7 cellular contexts compared by ENCODE assay signal in the genomic region with DNA sequence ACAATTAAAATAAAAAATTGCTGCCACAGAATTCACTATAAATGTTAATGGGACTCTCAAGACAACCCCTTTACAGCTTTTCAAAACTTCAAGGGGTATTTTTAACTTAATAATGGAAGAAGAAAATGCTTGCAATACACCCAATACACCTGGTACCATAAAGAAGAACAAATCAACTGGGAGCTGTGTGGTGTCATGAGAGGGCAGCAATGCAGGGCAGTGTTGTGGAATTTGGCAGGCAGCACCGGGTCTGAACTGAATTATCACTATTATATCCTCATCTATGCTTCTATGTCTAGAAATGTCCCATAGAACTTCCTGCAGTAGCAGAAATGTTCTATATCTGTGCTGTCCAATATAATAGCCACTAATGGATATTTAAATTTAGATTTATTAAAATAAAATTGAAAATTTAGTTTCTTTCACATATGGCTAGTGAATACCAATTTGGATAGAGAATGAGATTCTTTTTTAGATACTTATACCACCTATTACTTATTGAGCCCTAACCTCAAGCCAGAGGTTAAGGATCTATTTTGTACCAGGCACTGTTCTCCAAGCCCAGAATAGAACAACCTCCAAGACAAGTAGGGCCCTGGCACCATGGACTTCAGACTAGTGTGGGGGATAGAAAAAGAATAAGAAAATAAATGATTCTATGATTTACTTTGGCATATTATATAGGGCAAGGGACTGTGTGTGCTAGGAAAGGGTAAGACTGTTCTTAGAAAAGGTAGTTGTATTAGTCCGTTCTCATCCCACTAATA.
"Had no signal": no experiment of that assay in that cellular context is flagged by ENCODE, and none has a peak within 500 bp of the region (broad histone marks: within the 10 kb centered on the region; RNA-seq: fewer than 3 reads in every experiment).

No MANE protein-coding gene starts in this region.

- FAIRE-seq: HepG2, HTR-8/SVneo, K562 had no signal

- H3K4me3 ChIP-seq: K562 had no signal

- H3K27ac ChIP-seq: HL-60 had no signal

- DNase-seq: IMR-90, KBM-7, KG1 had no signal

- ATAC-seq: HepG2, K562 had no signal
